ENCODE assay signal across 17 cellular contexts in genomic region chr11:117842131-117842941, GRCh38. TPM values are rescaled to one million over a fixed set of nuclear protein-coding genes. Genes with fewer than 3 reads are reported as not detected.
DNase-seq lines count a peak whose midpoint lies in the region; ATAC-seq and TF ChIP-seq lines count a peak whose summit lies in the region.
"Had no signal": no experiment of that assay in that cellular context is flagged by ENCODE, and none has a peak within 500 bp of the region (broad histone marks: within the 10 kb centered on the region; RNA-seq: fewer than 3 reads in every experiment).

No MANE protein-coding gene starts in this region.

- peak in 1 of 4 donors; percentile 16 for TF ChIP-seq EP300 in sigmoid colon (IDR thresholded peaks at IDR 0.05)

- TF ChIP-seq POLR2A in sigmoid colon (IDR thresholded peaks at IDR 0.05): no peak

- no peak overlapping the region for H3K27ac Mint-ChIP-seq in activated naive CD4-positive, alpha-beta T cell treated with anti-CD3 and anti-CD28 coated beads for 36 hours
- H3K27ac Mint-ChIP-seq: activated CD4-positive, alpha-beta T cell treated with anti-CD3 and anti-CD28 coated beads for 36 hours; immature natural killer cell had no signal

- H3K4me3 ChIP-seq in sigmoid colon: no peak overlapping the region

- H3K4me1 Mint-ChIP-seq in activated naive CD4-positive, alpha-beta T cell treated with anti-CD3 and anti-CD28 coated beads for 36 hours (ENCODE audit: low read depth): no peaks in the 10 kb centered on the region
- H3K4me1 Mint-ChIP-seq: activated CD4-positive, alpha-beta T cell treated with anti-CD3 and anti-CD28 coated beads for 36 hours had no signal

- intact Hi-C loops in left ventricle myocardium superior (cut with micrococcal nuclease): loop anchor here (5.0 kb wide), 1 partner anchor 105 kb away; no protein-coding TSS in a partner anchor
- intact Hi-C loops in sigmoid colon (cut with DNase I): no loop called here
- intact Hi-C loops in activated naive CD4-positive, alpha-beta T cell treated with anti-CD3 and anti-CD28 coated beads for 36 hours (cut with micrococcal nuclease): no loop called here

- H3K36me3 Mint-ChIP-seq in activated naive CD4-positive, alpha-beta T cell treated with anti-CD3 and anti-CD28 coated beads for 36 hours (ENCODE audit: low read depth): no peaks in the 10 kb centered on the region
- H3K36me3 Mint-ChIP-seq: CD4-positive, CD25-positive, alpha-beta regulatory T cell; immature natural killer cell had no signal

- H3K4me3 Mint-ChIP-seq in activated naive CD4-positive, alpha-beta T cell treated with anti-CD3 and anti-CD28 coated beads for 36 hours: no peak overlapping the region
- H3K4me3 Mint-ChIP-seq: activated CD4-positive, alpha-beta T cell treated with anti-CD3 and anti-CD28 coated beads for 36 hours; CD4-positive, CD25-positive, alpha-beta regulatory T cell; central memory CD8-positive, alpha-beta T cell; immature natural killer cell had no signal

- H3K9me3 ChIP-seq in sigmoid colon: no peaks in the 10 kb centered on the region
- H3K9me3 ChIP-seq: SK-N-SH had no signal

- peaks cover 0 to 28% (median 18%) of the 10 kb centered on the region in 4 donors for H3K4me1 ChIP-seq in sigmoid colon

- H3K9me3 Mint-ChIP-seq in activated naive CD4-positive, alpha-beta T cell treated with anti-CD3 and anti-CD28 coated beads for 36 hours: no peaks in the 10 kb centered on the region
- H3K9me3 Mint-ChIP-seq: CD4-positive, CD25-positive, alpha-beta regulatory T cell; central memory CD8-positive, alpha-beta T cell; immature natural killer cell had no signal

- no peaks in the 10 kb centered on the region for H3K27me3 ChIP-seq in sigmoid colon

- 79 to 83% methylated on average over 16 of the region's 16 CpGs for WGBS in sigmoid colon, 2 donors

- no peak for TF ChIP-seq CTCF in sigmoid colon (IDR thresholded peaks at IDR 0.05)

- CTCF ChIA-PET in activated naive CD4-positive, alpha-beta T cell treated with anti-CD3 and anti-CD28 coated beads for 36 hours (lab: Charles Lee): interaction anchor here (0.6 to 7.9 kb wide), 17 partner anchors 8 to 267 kb away, joined by 3 to 147 read pairs (median 4); no protein-coding TSS in a partner anchor

- peak; percentile 39 for ATAC-seq in HG02798 (IDR thresholded peaks at IDR 0.05; ENCODE audit: poor library complexity, unreplicated experiment)
- peak; percentile 37 for ATAC-seq in left ventricle myocardium superior
- no peak for ATAC-seq in GM19035 (IDR thresholded peaks at IDR 0.05; ENCODE audit: unreplicated experiment)
- ATAC-seq in SK-N-SH treated with all-trans-retinoic acid at 6 μM for 48 hours: no peak
- ATAC-seq: activated CD4-positive, alpha-beta T cell treated with anti-CD3 and anti-CD28 coated beads for 36 hours had no signal

- peak overlapping the region in 2 of 4 donors; percentile 6 to 44 for H3K27ac ChIP-seq in sigmoid colon

- H3K36me3 ChIP-seq in sigmoid colon: peaks cover 25 to 55% (median 34%) of the 10 kb centered on the region in 4 donors

- peak; percentile 86 for DNase-seq in SKM-1 treated with dmso at 0.1 percent for 144 hours (lab: John Stamatoyannopoulos, UW; ENCODE audit: unreplicated experiment)
- DNase-seq in left ventricle myocardium superior: no peak
- peak; percentile 68 for DNase-seq in sigmoid colon
- no peak for DNase-seq in activated naive CD4-positive, alpha-beta T cell treated with anti-CD3 and anti-CD28 coated beads for 36 hours
- DNase-seq in DMS153 treated with DMSO at 0.1 percent for 48 hours (lab: John Stamatoyannopoulos, UW; ENCODE audit: unreplicated experiment): no peak
- DNase-seq: activated CD4-positive, alpha-beta T cell treated with anti-CD3 and anti-CD28 coated beads for 36 hours; activated naive CD4-positive, alpha-beta T cell treated with Interleukin-2 at 50 U/mL for 16 hours; CD4-positive, CD25-positive, alpha-beta regulatory T cell; immature natural killer cell; NCI-H1105 treated with DMSO at 0.1 percent for 48 hours; NCI-H69; SK-N-SH had no signal

- no peaks in the 10 kb centered on the region for H3K27me3 Mint-ChIP-seq in activated naive CD4-positive, alpha-beta T cell treated with anti-CD3 and anti-CD28 coated beads for 36 hours (ENCODE audit: low read depth)
- H3K27me3 Mint-ChIP-seq: activated CD4-positive, alpha-beta T cell treated with anti-CD3 and anti-CD28 coated beads for 36 hours; central memory CD8-positive, alpha-beta T cell had no signal

TF ChIP-seq in SK-N-SH treated with all-trans-retinoic acid at 6 μM for 48 hours, 23 proteins besides CTCF, POLR2A, EP300 and RAD21:
- TF ChIP-seq ZNF70 (CRISPR knock-in tag; IDR thresholded peaks at IDR 0.05) (no peak), TOX (CRISPR knock-in tag; IDR thresholded peaks at IDR 0.05; ENCODE audit: borderline replicate concordance) (no peak), ARNTL (CRISPR knock-in tag; IDR thresholded peaks at IDR 0.05; ENCODE audit: borderline replicate concordance, low read depth) (no peak), CREB5 (CRISPR knock-in tag; IDR thresholded peaks at IDR 0.05; ENCODE audit: low read depth) (no peak), CSDC2 (CRISPR knock-in tag; IDR thresholded peaks at IDR 0.05) (no peak), SNAI2 (CRISPR knock-in tag; IDR thresholded peaks at IDR 0.05) (no peak), ZFP3 (CRISPR knock-in tag; IDR thresholded peaks at IDR 0.05) (no peak), ISL1 (CRISPR knock-in tag; IDR thresholded peaks at IDR 0.05) (no peak), ZFP30 (CRISPR knock-in tag; IDR thresholded peaks at IDR 0.05) (no peak), BACH2 (CRISPR knock-in tag; IDR thresholded peaks at IDR 0.05; ENCODE audit: borderline replicate concordance) (no peak), PPARA (CRISPR knock-in tag; IDR thresholded peaks at IDR 0.05; ENCODE audit: borderline replicate concordance) (no peak), ZNF8 (CRISPR knock-in tag; IDR thresholded peaks at IDR 0.05) (no peak), GLIS3 (CRISPR knock-in tag; IDR thresholded peaks at IDR 0.05) (no peak), RARB (CRISPR knock-in tag; IDR thresholded peaks at IDR 0.05) (no peak), ZC3H10 (CRISPR knock-in tag; IDR thresholded peaks at IDR 0.05) (no peak), ESRRG (CRISPR knock-in tag; IDR thresholded peaks at IDR 0.05) (no peak), TCF4 (CRISPR knock-in tag; IDR thresholded peaks at IDR 0.05; ENCODE audit: borderline replicate concordance) (no peak), ZNF565 (CRISPR knock-in tag; conservative IDR thresholded peaks at IDR 0.05; ENCODE audit: low read depth) (no peak)
- TF ChIP-seq, protein P1, sequence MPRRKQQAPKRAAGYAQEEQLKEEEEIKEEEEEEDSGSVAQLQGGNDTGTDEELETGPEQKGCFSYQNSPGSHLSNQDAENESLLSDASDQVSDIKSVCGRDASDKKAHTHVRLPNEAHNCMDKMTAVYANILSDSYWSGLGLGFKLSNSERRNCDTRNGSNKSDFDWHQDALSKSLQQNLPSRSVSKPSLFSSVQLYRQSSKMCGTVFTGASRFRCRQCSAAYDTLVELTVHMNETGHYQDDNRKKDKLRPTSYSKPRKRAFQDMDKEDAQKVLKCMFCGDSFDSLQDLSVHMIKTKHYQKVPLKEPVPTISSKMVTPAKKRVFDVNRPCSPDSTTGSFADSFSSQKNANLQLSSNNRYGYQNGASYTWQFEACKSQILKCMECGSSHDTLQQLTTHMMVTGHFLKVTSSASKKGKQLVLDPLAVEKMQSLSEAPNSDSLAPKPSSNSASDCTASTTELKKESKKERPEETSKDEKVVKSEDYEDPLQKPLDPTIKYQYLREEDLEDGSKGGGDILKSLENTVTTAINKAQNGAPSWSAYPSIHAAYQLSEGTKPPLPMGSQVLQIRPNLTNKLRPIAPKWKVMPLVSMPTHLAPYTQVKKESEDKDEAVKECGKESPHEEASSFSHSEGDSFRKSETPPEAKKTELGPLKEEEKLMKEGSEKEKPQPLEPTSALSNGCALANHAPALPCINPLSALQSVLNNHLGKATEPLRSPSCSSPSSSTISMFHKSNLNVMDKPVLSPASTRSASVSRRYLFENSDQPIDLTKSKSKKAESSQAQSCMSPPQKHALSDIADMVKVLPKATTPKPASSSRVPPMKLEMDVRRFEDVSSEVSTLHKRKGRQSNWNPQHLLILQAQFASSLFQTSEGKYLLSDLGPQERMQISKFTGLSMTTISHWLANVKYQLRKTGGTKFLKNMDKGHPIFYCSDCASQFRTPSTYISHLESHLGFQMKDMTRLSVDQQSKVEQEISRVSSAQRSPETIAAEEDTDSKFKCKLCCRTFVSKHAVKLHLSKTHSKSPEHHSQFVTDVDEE (CRISPR knock-in tag; IDR thresholded peaks at IDR 0.05): no peak

RNA-seq across cellular contexts. Expression of gene FXYD2, which starts 17.8 kb away (rescaled TPM):
- 1.4 TPM for total RNA-seq in left ventricle myocardium superior
- total RNA-seq in sigmoid colon: 1 to 10 TPM; 3.2 to 6.6 (median 4.4) TPM
- polyA plus RNA-seq in sigmoid colon: 1 to 10 TPM in 2 of 3 donors, not detected in 1; 3.6 to 4.2 TPM
- total RNA-seq in activated naive CD4-positive, alpha-beta T cell treated with anti-CD3 and anti-CD28 coated beads for 36 hours: 1 to 10 TPM in 1 of 2 experiments, not detected in 1; 1.1 TPM
- polyA plus RNA-seq: SK-N-SH had no signal

RNA-seq across cellular contexts. Expression of gene FXYD6, which starts 34.1 kb away (rescaled TPM):
- 35.4 TPM for total RNA-seq in left ventricle myocardium superior
- total RNA-seq in sigmoid colon: 100 to 1,000 TPM; 243 to 305 (median 271) TPM
- polyA plus RNA-seq in sigmoid colon: 10 to 100 TPM; 12.3 to 46.4 (median 31.2) TPM
- not detected for total RNA-seq in activated naive CD4-positive, alpha-beta T cell treated with anti-CD3 and anti-CD28 coated beads for 36 hours
- total RNA-seq: CD4-positive, CD25-positive, alpha-beta regulatory T cell had no signal
- polyA plus RNA-seq: CD4-positive, CD25-positive, alpha-beta regulatory T cell; immature natural killer cell had no signal

RNA-seq across cellular contexts. Expression of gene DSCAML1, which starts 45.3 kb away (rescaled TPM):
- total RNA-seq in left ventricle myocardium superior (1.2 TPM), sigmoid colon (1 to 10 TPM; 1.1 to 7.5 (median 2.2) TPM)
- polyA plus RNA-seq in sigmoid colon: 1 to 10 TPM in 1 of 3 donors, under 1 TPM in 2; under 0.01 to 1.2 (median 0.23) TPM
- total RNA-seq in activated naive CD4-positive, alpha-beta T cell treated with anti-CD3 and anti-CD28 coated beads for 36 hours: under 1 TPM; 0.17 to 0.30 TPM
- total RNA-seq: fibroblast of lung had no signal
- polyA plus RNA-seq: fibroblast of lung, immature natural killer cell, SK-N-SH had no signal

Comparison
In these comparisons a context has a peak if more than half of its experiments do, and no peak if none do; other contexts are left out.
1. ATAC-seq: peak in HG02798 (single experiment) and left ventricle myocardium superior (single experiment); none in GM19035 (single experiment) and SK-N-SH treated with all-trans-retinoic acid at 6 μM for 48 hours (single experiment).
2. DNase-seq: peak in SKM-1 treated with dmso at 0.1 percent for 144 hours (single experiment) and sigmoid colon (single experiment); none in left ventricle myocardium superior (single experiment), activated naive CD4-positive, alpha-beta T cell treated with anti-CD3 and anti-CD28 coated beads for 36 hours (single experiment) and DMS153 treated with DMSO at 0.1 percent for 48 hours (single experiment).
3. RNA of gene FXYD6, which starts 34.1 kb away (total RNA-seq): 243 to 305 TPM in sigmoid colon and 35.4 TPM in left ventricle myocardium superior (single experiment); not detected in activated naive CD4-positive, alpha-beta T cell treated with anti-CD3 and anti-CD28 coated beads for 36 hours; every median in the first group is over 10 times any median in the second.